Comparison of ENCODE assay signal across 1 cellular context in genomic region chr5:32444946-32445758, GRCh38.
TF ChIP-seq lines count a peak whose summit lies in the region.

No MANE protein-coding gene starts in this region.

TF ChIP-seq in HEK293, 187 proteins besides CTCF, POLR2A, EP300 and RAD21 (continued from another document):
- TF ChIP-seq ZNF580 (tag by site-specific recombination; IDR thresholded peaks at IDR 0.05) (0 out of 2 replicates have a peak, but pooled peaks have one; percentile 61), KLF9 (tag by site-specific recombination; IDR thresholded peaks at IDR 0.05; ENCODE audit: low read depth) (peak; percentile 58; the same call in 1 of the 2 replicates), KLF10 (tag by site-specific recombination; IDR thresholded peaks at IDR 0.05) (no peak; the same call in 1 of the 2 replicates), ZBTB48 (tag by site-specific recombination; IDR thresholded peaks at IDR 0.05) (peak; percentile 54; the same call in 1 of the 2 replicates), GLIS2 (tag by site-specific recombination; IDR thresholded peaks at IDR 0.05) (no peak), ZNF18 (tag by site-specific recombination; IDR thresholded peaks at IDR 0.05) (no peak), ZNF366 (tag by site-specific recombination; conservative IDR thresholded peaks at IDR 0.05) (peak; percentile 49; the same call in 1 of the 2 replicates), ZNF629 (tag by site-specific recombination; IDR thresholded peaks at IDR 0.05) (0 out of 2 replicates have a peak, but pooled peaks have one; percentile 35), AEBP2 (tag by site-specific recombination; IDR thresholded peaks at IDR 0.05; ENCODE audit: borderline replicate concordance) (no peak), PRDM10 (tag by site-specific recombination; IDR thresholded peaks at IDR 0.05) (0 out of 2 replicates have a peak, but pooled peaks have one; percentile 8), ZNF768 (tag by site-specific recombination; IDR thresholded peaks at IDR 0.05) (no peak), ZNF2 (tag by site-specific recombination; IDR thresholded peaks at IDR 0.05) (0 out of 2 replicates have a peak, but pooled peaks have one; percentile 32)
TF ChIP-seq in HEK293: peak in this region for 17.
